In the genomic region with DNA sequence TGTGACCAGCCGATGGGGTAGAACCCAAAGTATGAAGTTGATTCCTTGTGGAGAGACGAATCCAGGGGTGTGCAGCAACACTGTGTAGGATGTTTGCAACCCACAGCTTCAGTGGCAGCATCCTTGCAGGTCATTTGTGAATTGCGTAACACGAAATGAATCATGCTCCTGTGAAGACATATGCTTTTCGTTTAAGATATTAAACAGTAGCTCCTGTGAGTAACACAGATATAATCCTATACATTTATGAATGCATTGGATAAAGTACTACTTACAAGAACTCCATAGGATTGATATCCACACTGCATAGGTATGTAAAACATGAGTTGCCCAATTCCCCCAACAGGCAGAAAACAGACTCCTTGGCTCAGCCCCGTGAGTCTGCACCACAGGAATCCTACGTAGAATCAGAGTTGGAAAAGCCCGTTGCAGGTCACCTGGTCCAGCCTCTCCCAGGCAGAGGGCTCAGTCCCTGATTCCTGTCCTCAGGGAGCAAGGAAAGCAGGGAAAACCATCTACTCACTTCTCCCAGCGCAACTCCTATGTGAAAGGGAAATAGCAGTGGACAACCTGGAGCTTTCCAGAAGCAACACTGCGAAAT, we compare ENCODE assay signal across 16 cellular contexts.
DNase-seq lines count a peak whose midpoint lies in the region; TF ChIP-seq lines count a peak whose summit lies in the region.
"Had no signal": no experiment of that assay in that cellular context is flagged by ENCODE, and none has a peak within 500 bp of the region (broad histone marks: within the 10 kb centered on the region; RNA-seq: fewer than 3 reads in every experiment).

No MANE protein-coding gene starts in this region.

- no peak overlapping the region for H3K18ac ChIP-seq in mesenchymal stem cell (ENCODE audit: low read depth in 1 of 2, low read length in 2 of 2)

- H4K8ac ChIP-seq in mesenchymal stem cell (ENCODE audit: low read length): no peak overlapping the region

- H2AK5ac ChIP-seq in mesenchymal stem cell (ENCODE audit: low read length, severe bottlenecking): no peak overlapping the region

- no peaks in the 10 kb centered on the region for H3K79me1 ChIP-seq in mesenchymal stem cell (replicated peaks; ENCODE audit: low read length, poor library complexity, severe bottlenecking)

- H2BK12ac ChIP-seq in mesenchymal stem cell (ENCODE audit: low read length in 2 of 2): no peak overlapping the region

- H3K79me2 ChIP-seq in OCI-LY7 (ENCODE audit: insufficient read depth, low read depth, low read length): no peaks in the 10 kb centered on the region

- no peak for TF ChIP-seq CTCF in OCI-LY7 (conservative IDR thresholded peaks at IDR 0.05; ENCODE audit: low read length)

- no peaks in the 10 kb centered on the region for H4K20me1 ChIP-seq in OCI-LY7 (ENCODE audit: insufficient read depth, low read length)

- DNase-seq in ELR (ENCODE audit: low read depth) (peak; percentile 84), LHCN-M2 (ENCODE audit: low read depth) (peak; percentile 20), amniotic stem cell (lab: John Stamatoyannopoulos, UW) (peak; percentile 1), mesenchymal stem cell (peak; percentile 41), NCI-H1048 (lab: John Stamatoyannopoulos, UW) (no peak), OCI-LY7 (ENCODE audit: low spot score) (no peak), NCI-H1092 treated with DMSO at 0.1 percent for 48 hours (lab: John Stamatoyannopoulos, UW) (no peak), iPS-NIHi11 (ENCODE audit: low spot score) (no peak)
- DNase-seq: activated CD8-positive, alpha-beta T cell treated with anti-CD3 and anti-CD28 coated beads for 36 hours; activated naive CD4-positive, alpha-beta T cell treated with anti-CD3 and anti-CD28 coated beads, Interleukin-2, amount 10 ng/mL, durations not matched to agents 7 days and 5 days; gastrocnemius medialis; naive thymus-derived CD4-positive, alpha-beta T cell; NCI-H2029; OCI-M1; T-helper 2 cell had no signal

- H3K27ac ChIP-seq in mesenchymal stem cell (ENCODE audit: low read length, poor library complexity, severe bottlenecking) (no peak overlapping the region), OCI-LY7 (ENCODE audit: low read depth, low read length, poor library complexity, severe bottlenecking) (no peak overlapping the region)
- H3K27ac ChIP-seq: gastrocnemius medialis, suprapubic skin had no signal

- H3K9me2 ChIP-seq in OCI-LY7 (ENCODE audit: insufficient read depth, low read length): no peaks in the 10 kb centered on the region

- CTCF ChIA-PET in OCI-LY7 (lab: Charles Lee; ENCODE audit: unreplicated experiment): no interaction called here

- H4K91ac ChIP-seq in mesenchymal stem cell (ENCODE audit: low read length): no peak overlapping the region

- H2BK5ac ChIP-seq in mesenchymal stem cell (ENCODE audit: low read depth, low read length, poor library complexity, severe bottlenecking): no peak overlapping the region

- H3K4me2 ChIP-seq in mesenchymal stem cell (ENCODE audit: low read length, poor library complexity, severe bottlenecking) (no peak overlapping the region), OCI-LY7 (ENCODE audit: low read length) (no peak overlapping the region)

- H3K9me3 ChIP-seq in mesenchymal stem cell (ENCODE audit: control insufficient read depth, low read length) (no peaks in the 10 kb centered on the region), OCI-LY7 (ENCODE audit: low read length) (no peaks in the 10 kb centered on the region)
- H3K9me3 ChIP-seq: gastrocnemius medialis, suprapubic skin had no signal

- no TSS peak for BruUV-seq in OCI-LY7 (replicated peaks; lab: Mats Ljungman, UMichigan)

- no peak overlapping the region for H3K23ac ChIP-seq in mesenchymal stem cell (ENCODE audit: low read length in 2 of 2)

- intact Hi-C loops in OCI-LY7 (cut with micrococcal nuclease; ENCODE audit: unreplicated experiment): no loop called here

- H2AFZ ChIP-seq in mesenchymal stem cell (ENCODE audit: low read depth, low read length) (no peak overlapping the region), OCI-LY7 (ENCODE audit: low read length) (no peak overlapping the region)

- H2BK15ac ChIP-seq in mesenchymal stem cell (ENCODE audit: low read depth, poor library complexity, severe bottlenecking): no peak overlapping the region

- H3K4me3 ChIP-seq in mesenchymal stem cell (ENCODE audit: insufficient read depth in 1 of 2, low read depth in 1 of 2, low read length in 2 of 2) (no peak overlapping the region), OCI-LY7 (ENCODE audit: low read depth, low read length, poor library complexity, severe bottlenecking) (no peak overlapping the region)
- H3K4me3 ChIP-seq: gastrocnemius medialis, suprapubic skin had no signal

- no peak overlapping the region for H3K4ac ChIP-seq in mesenchymal stem cell (ENCODE audit: low read depth in 1 of 2, low read length in 2 of 2)

- no peak overlapping the region for H3K14ac ChIP-seq in mesenchymal stem cell (ENCODE audit: low read length in 2 of 2)

- H3K36me3 ChIP-seq in mesenchymal stem cell (ENCODE audit: control insufficient read depth in 1 of 2, insufficient read depth in 2 of 2, low read depth in 1 of 2, low read length in 2 of 2): peaks cover 0 to 5% of the 10 kb centered on the region in 2 experiments
- H3K36me3 ChIP-seq in OCI-LY7 (ENCODE audit: insufficient read depth, low read length): no peaks in the 10 kb centered on the region
- H3K36me3 ChIP-seq: gastrocnemius medialis, suprapubic skin had no signal

- H2BK120ac ChIP-seq in mesenchymal stem cell (ENCODE audit: low read depth, low read length): no peak overlapping the region

- H3K27me3 ChIP-seq in mesenchymal stem cell (ENCODE audit: control insufficient read depth in 1 of 2, insufficient read depth in 1 of 2, low read length in 2 of 2): no peaks in the 10 kb centered on the region
- H3K27me3 ChIP-seq: gastrocnemius medialis, suprapubic skin had no signal

- no peak overlapping the region for H3K9ac ChIP-seq in mesenchymal stem cell (ENCODE audit: low read length)

- H3K4me1 ChIP-seq in mesenchymal stem cell (ENCODE audit: control insufficient read depth, insufficient read depth, low read depth, low read length): no peaks in the 10 kb centered on the region
- no peaks in the 10 kb centered on the region for H3K4me1 ChIP-seq in OCI-LY7 (ENCODE audit: insufficient read depth, low read length, poor library complexity, severe bottlenecking)
- H3K4me1 ChIP-seq: gastrocnemius medialis, suprapubic skin had no signal

- POLR2A ChIA-PET in OCI-LY7 (lab: Charles Lee): no interaction called here

- WGBS in mesenchymal stem cell: 81% methylated on average over 7 of the region's 10 CpGs

Comparison
In these comparisons a context has a peak if more than half of its experiments do, and no peak if none do; other contexts are left out.
1. DNase-seq: peak in ELR (single experiment), LHCN-M2 (single experiment), amniotic stem cell (single experiment) and mesenchymal stem cell (single experiment); none in NCI-H1048 (single experiment), OCI-LY7 (single experiment), NCI-H1092 treated with DMSO at 0.1 percent for 48 hours (single experiment) and iPS-NIHi11 (single experiment).